Comparison of ENCODE assay signal across 8 cellular contexts in the genomic region with DNA sequence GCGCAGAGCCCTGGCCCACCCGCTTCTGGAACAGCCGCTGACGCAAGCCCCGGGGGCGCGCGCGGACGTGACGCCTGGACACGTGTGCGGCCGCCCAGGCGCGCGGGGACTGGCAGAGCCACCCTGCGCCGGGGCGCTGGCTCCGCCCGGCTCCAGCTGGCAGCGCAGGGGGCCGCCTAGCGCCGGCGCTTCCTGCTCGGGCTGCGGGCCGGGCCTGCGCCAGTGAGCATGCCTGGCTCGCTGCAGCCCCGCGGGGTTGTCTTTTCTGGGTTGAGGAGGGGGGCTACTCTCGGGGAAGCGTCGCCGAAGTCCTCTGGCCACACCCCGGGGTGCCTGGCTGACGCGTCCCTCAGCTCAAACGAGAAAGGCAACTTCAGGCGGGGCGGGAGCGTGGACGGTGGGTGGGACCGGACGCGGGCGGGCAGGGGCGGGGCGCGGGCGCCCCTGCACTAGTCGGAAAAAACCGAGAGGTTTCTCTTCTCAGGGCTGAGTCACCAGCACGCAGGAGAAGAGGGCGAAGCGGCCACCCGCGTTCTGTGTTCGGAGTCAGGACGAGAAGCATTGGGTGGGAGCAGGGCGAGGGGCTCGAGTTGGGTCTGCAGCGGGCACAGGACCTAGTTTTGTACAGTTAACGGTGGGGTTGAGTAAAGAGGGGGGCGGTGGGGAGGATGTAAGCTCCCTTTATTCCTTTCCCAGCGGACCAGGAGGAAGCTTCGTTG. TPM values are rescaled to one million over a fixed set of nuclear protein-coding genes. Genes with fewer than 3 reads are reported as not detected.
DNase-seq lines count a peak whose midpoint lies in the region; ATAC-seq and TF ChIP-seq lines count a peak whose summit lies in the region.

A gene with protein sequence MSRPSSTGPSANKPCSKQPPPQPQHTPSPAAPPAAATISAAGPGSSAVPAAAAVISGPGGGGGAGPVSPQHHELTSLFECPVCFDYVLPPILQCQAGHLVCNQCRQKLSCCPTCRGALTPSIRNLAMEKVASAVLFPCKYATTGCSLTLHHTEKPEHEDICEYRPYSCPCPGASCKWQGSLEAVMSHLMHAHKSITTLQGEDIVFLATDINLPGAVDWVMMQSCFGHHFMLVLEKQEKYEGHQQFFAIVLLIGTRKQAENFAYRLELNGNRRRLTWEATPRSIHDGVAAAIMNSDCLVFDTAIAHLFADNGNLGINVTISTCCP (minus strand): TSS at position 48 of the 719 bp plus-strand sequence. CDS start 320 bp downstream, outside the sequence.

- peak; percentile 92 for DNase-seq in NCI-H146 treated with DMSO at 0.1 percent for 48 hours (lab: John Stamatoyannopoulos, UW; ENCODE audit: unreplicated experiment)
- DNase-seq in T-helper 2 cell = peak; percentile 84 to 98 (median 90)
- DNase-seq in right atrium auricular region (ENCODE audit: low spot score) = peak; percentile 94
- DNase-seq in putamen (ENCODE audit: low spot score) = peak; percentile 97
- DNase-seq in uterus = peak; percentile 91

- peak; percentile 49 for ATAC-seq in HG02852 (IDR thresholded peaks at IDR 0.05; ENCODE audit: unreplicated experiment)

- TF ChIP-seq POLR2A in GM15510 (IDR thresholded peaks at IDR 0.05; ENCODE audit: borderline replicate concordance, extremely low read depth, insufficient read length) = peak; percentile 92
- peak; percentile 78 to 98 for TF ChIP-seq POLR2A in uterus (IDR thresholded peaks at IDR 0.05)

- H3K27ac ChIP-seq in angular gyrus (ENCODE audit: low read depth, low read length) (peak within 1 kb of the TSS; percentile 99), right atrium auricular region (peak within 1 kb of the TSS; percentile 99), uterus (peak within 1 kb of the TSS; percentile 98 to 99)

- intact Hi-C loops in uterus (cut with DNase I; ENCODE audit: low total_unique reads) = no loop called here

- H3K36me3 ChIP-seq in right atrium auricular region (peaks cover 9% of the 10 kb centered on the region), uterus (no peaks in the 10 kb centered on the region)

- H3K27me3 ChIP-seq in right atrium auricular region (no peaks in the 10 kb centered on the region), uterus (no peaks in the 10 kb centered on the region)

- TF ChIP-seq CTCF in right atrium auricular region (IDR thresholded peaks at IDR 0.05) (no peak), uterus (IDR thresholded peaks at IDR 0.05) (peak in 2 of 4 experiments; percentile 1 to 5)

- peak within 1 kb of the TSS; percentile 72 to 73 for H3K4me3 ChIP-seq in right atrium auricular region
- H3K4me3 ChIP-seq in uterus = peak within 1 kb of the TSS; percentile 74 to 91

- peaks cover 0 to 35% of the 10 kb centered on the region in 2 donors for H3K4me1 ChIP-seq in right atrium auricular region
- H3K4me1 ChIP-seq in uterus = peaks cover 5% of the 10 kb centered on the region in 2 donors

- no peaks in the 10 kb centered on the region for H3K9me3 ChIP-seq in right atrium auricular region
- no peaks in the 10 kb centered on the region for H3K9me3 ChIP-seq in uterus

RNA-seq across cellular contexts. Expression of the gene that starts here (rescaled TPM):
- 10 to 100 TPM; 14.8 to 30.0 TPM for total RNA-seq in right atrium auricular region
- 10 to 100 TPM; 25.4 to 63.8 (median 43.6) TPM for total RNA-seq in uterus

Comparison
In these comparisons a context has a peak if more than half of its experiments do, and no peak if none do; other contexts are left out.
1. Peak in every context shown above with its lines: DNase-seq, ATAC-seq, H3K4me3 ChIP-seq and H3K27ac ChIP-seq.